9 cellular contexts compared by ENCODE assay signal in genomic region chr6:109349419-109349987, GRCh38. TPM values are rescaled to one million over a fixed set of nuclear protein-coding genes. Genes with fewer than 3 reads are reported as not detected.
DNase-seq lines count a peak whose midpoint lies in the region; ATAC-seq, FAIRE-seq and TF ChIP-seq lines count a peak whose summit lies in the region.
"Had no signal": no experiment of that assay in that cellular context is flagged by ENCODE, and none has a peak within 500 bp of the region (broad histone marks: within the 10 kb centered on the region; RNA-seq: fewer than 3 reads in every experiment).

No MANE protein-coding gene starts in this region.

- peak; percentile 84 for ATAC-seq in mucosa of descending colon
- no peak for ATAC-seq in HG02970 (IDR thresholded peaks at IDR 0.05; ENCODE audit: low FRiP score, unreplicated experiment)
- no peak for ATAC-seq in HG03175 (IDR thresholded peaks at IDR 0.05; ENCODE audit: unreplicated experiment)

- no peaks in the 10 kb centered on the region for H3K36me3 ChIP-seq in mucosa of descending colon (ENCODE audit: low read depth)

- intact Hi-C loops in mucosa of descending colon (cut with DNase I, micrococcal nuclease): no loop called here

- H3K4me1 ChIP-seq in mucosa of descending colon (ENCODE audit: low read depth): peaks cover 45% of the 10 kb centered on the region

- peak; percentile 33 for DNase-seq in COLO668 (lab: John Stamatoyannopoulos, UW; ENCODE audit: unreplicated experiment)
- peak; percentile 84 for DNase-seq in NCI-H2107 treated with DMSO at 0.1 percent for 48 hours (lab: John Stamatoyannopoulos, UW; ENCODE audit: unreplicated experiment)
- DNase-seq in cerebellum (ENCODE audit: low spot score): peak; percentile 5
- DNase-seq in mucosa of descending colon: peak; percentile 60 to 83 (median 64)
- DNase-seq in GM12891 (ENCODE audit: insufficient read length, low spot score): no peak
- no peak for DNase-seq in activated CD4-positive, alpha-beta T cell treated with anti-CD3 and anti-CD28 coated beads for 4 hours
- DNase-seq: NCI-H1694 had no signal

- no peak for FAIRE-seq in GM12891 (lab: Jason Lieb, UNC)

- TF ChIP-seq CTCF in mucosa of descending colon (IDR thresholded peaks at IDR 0.05): no peak

- no peaks in the 10 kb centered on the region for H3K9me3 ChIP-seq in mucosa of descending colon

- H3K4me3 ChIP-seq in mucosa of descending colon: no peak overlapping the region

- no peak for TF ChIP-seq POLR2A in GM12891 (IDR thresholded peaks at IDR 0.05; ENCODE audit: low read depth, low read length)

TF ChIP-seq in GM12891, 5 proteins besides CTCF, POLR2A, EP300 and RAD21:
- no peak for TF ChIP-seq POLR2AphosphoS5 (IDR thresholded peaks at IDR 0.05; ENCODE audit: low read depth, low read length)
- no peak for TF ChIP-seq TAF1 (IDR thresholded peaks at IDR 0.05; ENCODE audit: low read depth, low read length)
- no peak for TF ChIP-seq SPI1 (IDR thresholded peaks at IDR 0.05; ENCODE audit: low read depth, low read length)
- TF ChIP-seq POU2F2 (IDR thresholded peaks at IDR 0.05; ENCODE audit: low read depth, low read length): no peak
- no peak for TF ChIP-seq PAX5 (IDR thresholded peaks at IDR 0.05; ENCODE audit: insufficient read depth, low read length, severe bottlenecking)

RNA-seq across cellular contexts. Expression of gene CD164, which starts 32.8 kb away (rescaled TPM):
- total RNA-seq in cerebellum (67.1 TPM), mucosa of descending colon (100 to 1,000 TPM; 337 to 845 (median 513) TPM)
- 130 TPM for polyA plus RNA-seq in GM12891 (2012; ENCODE audit: low read depth, missing spikeins)

Comparison
In these comparisons a context has a peak if more than half of its experiments do, and no peak if none do; other contexts are left out.
1. DNase-seq: peak in COLO668 (single experiment), NCI-H2107 treated with DMSO at 0.1 percent for 48 hours (single experiment), cerebellum (single experiment) and mucosa of descending colon (3 of 3); none in GM12891 (single experiment) and activated CD4-positive, alpha-beta T cell treated with anti-CD3 and anti-CD28 coated beads for 4 hours (0 of 2).